ENCODE assay signal across 9 cellular contexts in genomic region chr12:11958216-11959091, GRCh38.
DNase-seq lines count a peak whose midpoint lies in the region; ATAC-seq and TF ChIP-seq lines count a peak whose summit lies in the region.
"Had no signal": no experiment of that assay in that cellular context is flagged by ENCODE, and none has a peak within 500 bp of the region (broad histone marks: within the 10 kb centered on the region; RNA-seq: fewer than 3 reads in every experiment).

No MANE protein-coding gene starts in this region.

- 75 to 76% methylated on average over 9 of the region's 9 CpGs for WGBS in tibial nerve, 2 donors

- H3K27me3 Mint-ChIP-seq in T-helper 17 cell = no peaks in the 10 kb centered on the region

- peaks cover 0 to 5% (median 0%) of the 10 kb centered on the region in 4 donors for H3K4me1 ChIP-seq in tibial nerve

- H3K9me3 ChIP-seq in T-helper 17 cell (ENCODE audit: control insufficient read depth, low read length, poor library complexity, severe bottlenecking) (no peaks in the 10 kb centered on the region), tibial nerve (peaks cover 0 to 7% (median 0%) of the 10 kb centered on the region in 4 donors)

- H3K27ac Mint-ChIP-seq in T-helper 17 cell = peak overlapping the region; percentile 75

- no peak for TF ChIP-seq CTCF in tibial nerve (IDR thresholded peaks at IDR 0.05)

- peaks cover 27% of the 10 kb centered on the region for H3K4me1 Mint-ChIP-seq in T-helper 17 cell

- H3K36me3 Mint-ChIP-seq in T-helper 17 cell (ENCODE audit: low read depth) = no peaks in the 10 kb centered on the region

- no peak overlapping the region for H3K4me3 Mint-ChIP-seq in T-helper 17 cell

- H3K27ac ChIP-seq in tibial nerve = no peak overlapping the region
- H3K27ac ChIP-seq: C4-2B had no signal

- DNase-seq in activated CD4-positive, alpha-beta T cell treated with anti-CD3 and anti-CD28 coated beads for 24 hours (ENCODE audit: low read depth in 2 of 2) = peak; percentile 35 to 48
- DNase-seq in activated CD4-positive, alpha-beta T cell treated with anti-CD3 and anti-CD28 coated beads for 1 hour = no peak
- DNase-seq in T-helper 17 cell = no peak
- DNase-seq in epidermal melanocyte (ENCODE audit: insufficient read length, low spot score) = peak; percentile 65
- peak in 2 of 3 experiments; percentile 36 to 50 for DNase-seq in stimulated activated CD4-positive, alpha-beta T cell treated with anti-CD3 and anti-CD28 coated beads, TNF-alpha, amount 100 ng/mL, for 24 hours (ENCODE audit: low read depth in 3 of 3)
- no peak for DNase-seq in NCI-H1092 treated with DMSO at 0.1 percent for 48 hours (lab: John Stamatoyannopoulos, UW)
- DNase-seq in tibial nerve (ENCODE audit: low spot score in 2 of 2) = no peak
- DNase-seq in nucleus accumbens (lab: John Stamatoyannopoulos, UW) = no peak

- no peaks in the 10 kb centered on the region for H3K36me3 ChIP-seq in tibial nerve

- TF ChIP-seq POLR2A in tibial nerve (IDR thresholded peaks at IDR 0.05) = no peak

- peak; percentile 62 for ATAC-seq in T-helper 17 cell

- peaks cover 0 to 5% of the 10 kb centered on the region in 2 donors for H3K27me3 ChIP-seq in tibial nerve

- no peak overlapping the region for H3K4me3 ChIP-seq in tibial nerve

- no peak for TF ChIP-seq EP300 in tibial nerve (IDR thresholded peaks at IDR 0.05)

Comparison
In these comparisons a context has a peak if more than half of its experiments do, and no peak if none do; other contexts are left out.
1. DNase-seq: peak in activated CD4-positive, alpha-beta T cell treated with anti-CD3 and anti-CD28 coated beads for 24 hours (2 of 2), epidermal melanocyte (single experiment) and stimulated activated CD4-positive, alpha-beta T cell treated with anti-CD3 and anti-CD28 coated beads, TNF-alpha, amount 100 ng/mL, for 24 hours (2 of 3); none in activated CD4-positive, alpha-beta T cell treated with anti-CD3 and anti-CD28 coated beads for 1 hour (single experiment), T-helper 17 cell (0 of 3), NCI-H1092 treated with DMSO at 0.1 percent for 48 hours (single experiment), tibial nerve (0 of 2) and nucleus accumbens (0 of 56).